In the genomic region with DNA sequence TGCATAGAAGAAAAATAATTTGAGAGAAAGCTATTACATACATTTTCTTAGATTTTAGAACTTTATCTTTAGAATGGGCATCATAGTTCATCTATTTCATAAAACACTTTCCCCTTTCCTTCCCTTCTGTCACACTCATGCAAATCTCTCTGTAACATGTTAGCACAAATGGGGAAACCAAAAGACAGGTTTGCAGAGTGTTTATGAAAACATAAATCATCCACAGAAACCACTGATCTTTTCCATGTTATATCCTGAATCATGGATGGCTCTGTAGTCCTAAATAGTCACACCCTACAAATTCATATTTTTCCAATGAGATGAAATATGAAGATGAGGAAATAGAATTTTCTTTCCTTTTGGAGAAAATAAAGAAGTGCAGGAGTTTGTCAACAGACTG, we compare ENCODE assay signal across 37 cellular contexts.
"Had no signal": no experiment of that assay in that cellular context is flagged by ENCODE, and none has a peak within 500 bp of the region (broad histone marks: within the 10 kb centered on the region; RNA-seq: fewer than 3 reads in every experiment).

No MANE protein-coding gene starts in this region.

- DNase-seq: activated B cell treated with CpG ODN at 0.5 μM for 24 hours; activated CD4-positive, alpha-beta memory T cell treated with anti-CD3 and anti-CD28 coated beads for 36 hours; activated CD4-positive, alpha-beta T cell treated with anti-CD3 and anti-CD28 coated beads for 4 hours; activated CD4-positive, alpha-beta T cell treated with anti-CD3 and anti-CD28 coated beads, Interleukin-2, amount 10 ng/mL, durations not matched to agents 24 days and 14 days; activated CD4-positive, alpha-beta T cell treated with anti-CD3 and anti-CD28 coated beads, Interleukin-2, amount 50 U/mL, for 1 hour; activated CD4-positive, alpha-beta T cell treated with anti-CD3 and anti-CD28 coated beads, Interleukin-2, amount 50 U/mL, for 4 hours; activated CD4-positive, CD25-positive, alpha-beta regulatory T cell treated with anti-CD3 and anti-CD28 coated beads, Interleukin-2, amount 50 U/mL, for 72 hours; activated CD8-positive, alpha-beta memory T cell treated with anti-CD3 and anti-CD28 coated beads, Interleukin-2, amount 50 U/mL, for 4 hours; activated CD8-positive, alpha-beta T cell treated with anti-CD3 and anti-CD28 coated beads for 36 hours; activated effector memory CD4-positive, alpha-beta T cell treated with anti-CD3 and anti-CD28 coated beads, Interleukin-2, amount 50 U/mL, for 16 hours; activated gamma-delta T cell treated with Interleukin-2 at 50 U/mL for 16 hours; activated naive CD4-positive, alpha-beta T cell; activated naive CD4-positive, alpha-beta T cell treated with anti-CD3 and anti-CD28 coated beads for 36 hours; activated naive CD4-positive, alpha-beta T cell treated with anti-CD3 and anti-CD28 coated beads, Interleukin-2, amount 50 U/mL, for 16 hours; activated naive CD8-positive, alpha-beta T cell treated with anti-CD3 and anti-CD28 coated beads for 36 hours; activated T-cell treated with anti-CD3 and anti-CD28 coated beads for 4 hours; activated T-cell treated with anti-CD3 and anti-CD28 coated beads, Interleukin-2, amount 50 U/mL, for 1 hour; activated T-cell treated with anti-CD3 and anti-CD28 coated beads, Interleukin-2, amount 50 U/mL, for 4 hours; activated T-cell treated with anti-CD3 and anti-CD28 coated beads, Interleukin-2, amount 50 U/mL, for 72 hours; adrenal gland; amniotic stem cell; aorta; body of pancreas; central memory CD4-positive, alpha-beta T cell; T-helper 1 cell; T-helper 2 cell; T-helper 9 cell had no signal

- H3K27me3 Mint-ChIP-seq: activated B cell treated with CpG ODN at 0.5 μM for 24 hours; activated CD4-positive, alpha-beta memory T cell treated with anti-CD3 and anti-CD28 coated beads for 36 hours; activated CD4-positive, alpha-beta T cell treated with anti-CD3 and anti-CD28 coated beads, Interleukin-2, amount 10 ng/mL, durations not matched to agents 24 days and 14 days; activated CD8-positive, alpha-beta T cell treated with anti-CD3 and anti-CD28 coated beads for 36 hours; activated naive CD8-positive, alpha-beta T cell treated with anti-CD3 and anti-CD28 coated beads for 36 hours; activated T-helper 17 cell treated with anti-CD3 and anti-CD28 coated beads, Interleukin-2, amount 50 U/mL, for 72 hours had no signal

- H3K9me3 ChIP-seq: adrenal gland, body of pancreas, breast epithelium had no signal

- H3K36me3 Mint-ChIP-seq: activated CD4-positive, alpha-beta memory T cell treated with anti-CD3 and anti-CD28 coated beads for 36 hours; activated naive CD8-positive, alpha-beta T cell treated with anti-CD3 and anti-CD28 coated beads for 36 hours had no signal

- H3K4me3 ChIP-seq: adrenal gland, body of pancreas, breast epithelium had no signal

- H3K4me3 Mint-ChIP-seq: activated B cell treated with CpG ODN at 0.5 μM for 24 hours; activated CD4-positive, alpha-beta memory T cell treated with anti-CD3 and anti-CD28 coated beads for 36 hours; activated CD4-positive, alpha-beta T cell treated with anti-CD3 and anti-CD28 coated beads, Interleukin-2, amount 10 ng/mL, durations not matched to agents 24 days and 14 days; activated CD8-positive, alpha-beta T cell treated with anti-CD3 and anti-CD28 coated beads for 36 hours; activated naive CD4-positive, alpha-beta T cell treated with anti-CD3 and anti-CD28 coated beads for 36 hours; activated naive CD8-positive, alpha-beta T cell treated with anti-CD3 and anti-CD28 coated beads for 36 hours; activated T-cell treated with anti-CD3 and anti-CD28 coated beads, Interleukin-2, amount 50 U/mL, for 4 hours; activated T-cell treated with anti-CD3 and anti-CD28 coated beads, Interleukin-2, amount 50 U/mL, for 72 hours; activated T-helper 1 cell treated with anti-CD3 and anti-CD28 coated beads, Interleukin-12 subunit alpha, Interleukin-12 subunit beta, Interleukin-2, Interleukin-4 antibody, amounts not matched to agents 30 ng/mL and 10 ng/mL and 1 ng/mL, durations not matched to agents 14 hours and 24 hours and 36 hours; T-helper 1 cell treated with Interleukin-12 subunit alpha and Interleukin-12 subunit beta and Interleukin-4 antibody, amounts not matched to agents 30 μg/mL and 1 μg/mL, for 36 hours; T-helper 2 cell treated with Interferon-gamma antibody and Interleukin-4, amounts not matched to agents 5 μg/mL and 100 μg/mL, for 36 hours had no signal

- H3K4me1 ChIP-seq: adrenal gland, body of pancreas, breast epithelium had no signal

- ATAC-seq: activated CD8-positive, alpha-beta T cell treated with anti-CD3 and anti-CD28 coated beads for 36 hours; activated naive CD4-positive, alpha-beta T cell treated with anti-CD3 and anti-CD28 coated beads, Interleukin-2, amount 50 U/mL, for 72 hours; activated T-cell treated with anti-CD3 and anti-CD28 coated beads, Interleukin-2, amount 50 U/mL, for 4 hours; activated T-cell treated with anti-CD3 and anti-CD28 coated beads, Interleukin-2, amount 50 U/mL, for 72 hours; body of pancreas had no signal

- H3K27ac ChIP-seq: adrenal gland, body of pancreas, brain microvascular endothelial cell, breast epithelium, VCaP had no signal

- FAIRE-seq: astrocyte, TTC549 had no signal

- H3K27ac Mint-ChIP-seq: activated B cell treated with CpG ODN at 0.5 μM for 24 hours; activated CD4-positive, alpha-beta memory T cell treated with anti-CD3 and anti-CD28 coated beads for 36 hours; activated CD4-positive, alpha-beta T cell treated with anti-CD3 and anti-CD28 coated beads, Interleukin-2, amount 10 ng/mL, durations not matched to agents 24 days and 14 days; activated CD8-positive, alpha-beta T cell treated with anti-CD3 and anti-CD28 coated beads for 36 hours; activated naive CD4-positive, alpha-beta T cell treated with anti-CD3 and anti-CD28 coated beads for 36 hours; activated naive CD4-positive, alpha-beta T cell treated with anti-CD3 and anti-CD28 coated beads, Interleukin-2, amount 50 U/mL, for 72 hours; activated naive CD8-positive, alpha-beta T cell treated with anti-CD3 and anti-CD28 coated beads for 36 hours; activated T-cell treated with anti-CD3 and anti-CD28 coated beads, Interleukin-2, amount 50 U/mL, for 72 hours; activated T-helper 1 cell treated with anti-CD3 and anti-CD28 coated beads, Interleukin-12 subunit alpha, Interleukin-12 subunit beta, Interleukin-2, Interleukin-4 antibody, amounts not matched to agents 30 ng/mL and 10 ng/mL and 1 ng/mL, durations not matched to agents 14 hours and 24 hours and 36 hours; activated T-helper 17 cell treated with anti-CD3 and anti-CD28 coated beads, Interleukin-2, amount 50 U/mL, for 72 hours; T-helper 1 cell treated with Interleukin-12 subunit alpha and Interleukin-12 subunit beta and Interleukin-4 antibody, amounts not matched to agents 30 μg/mL and 1 μg/mL, for 36 hours; T-helper 2 cell treated with Interferon-gamma antibody and Interleukin-4, amounts not matched to agents 5 μg/mL and 100 μg/mL, for 36 hours had no signal

- H3K27me3 ChIP-seq: adrenal gland, body of pancreas, brain microvascular endothelial cell, breast epithelium had no signal

- H3K36me3 ChIP-seq: adrenal gland, brain microvascular endothelial cell, breast epithelium had no signal
